In genomic region chr13:110915057-110915873, GRCh38 we compare ENCODE assay signal across 1 cellular context.
TF ChIP-seq lines count a peak whose summit lies in the region.

Gene ANKRD10 (minus strand): TSS chr13:110915069. CDS start chr13:110914934, 135 bp downstream.

TF ChIP-seq in HepG2, 621 proteins besides CTCF, POLR2A, EP300 and RAD21 (continued from another document and continues in another):
- TF ChIP-seq ZSCAN5A (CRISPR knock-in tag; IDR thresholded peaks at IDR 0.05; ENCODE audit: borderline replicate concordance) (no peak), NFKBIZ (CRISPR knock-in tag; IDR thresholded peaks at IDR 0.05) (no peak), GTF2F1 (IDR thresholded peaks at IDR 0.05; ENCODE audit: low read length) (no peak), ZNF546 (CRISPR knock-in tag; conservative IDR thresholded peaks at IDR 0.05) (no peak; the same call in 1 of the 2 replicates), NCOA1 (CRISPR knock-in tag; IDR thresholded peaks at IDR 0.05) (no peak), ZNF10 (CRISPR knock-in tag; IDR thresholded peaks at IDR 0.05; ENCODE audit: borderline replicate concordance, low read depth) (no peak), ZBTB4 (CRISPR knock-in tag; IDR thresholded peaks at IDR 0.05; ENCODE audit: borderline replicate concordance) (no peak), ZBTB34 (CRISPR knock-in tag; IDR thresholded peaks at IDR 0.05) (no peak), ONECUT2 (CRISPR knock-in tag; IDR thresholded peaks at IDR 0.05) (no peak), ETS1 (CRISPR knock-in tag; IDR thresholded peaks at IDR 0.05) (peak; percentile 23; the same call in 1 of the 2 replicates), ZNF614 (CRISPR knock-in tag; IDR thresholded peaks at IDR 0.05; ENCODE audit: borderline replicate concordance) (no peak), ETV6 (CRISPR knock-in tag; conservative IDR thresholded peaks at IDR 0.05) (no peak), IRX3 (CRISPR knock-in tag; IDR thresholded peaks at IDR 0.05; ENCODE audit: borderline replicate concordance, low read depth) (no peak), CREM (IDR thresholded peaks at IDR 0.05) (no peak), CREM (CRISPR knock-in tag; IDR thresholded peaks at IDR 0.05) (no peak), ZNF276 (CRISPR knock-in tag; IDR thresholded peaks at IDR 0.05; ENCODE audit: low read depth) (no peak), ZNF503 (CRISPR knock-in tag; IDR thresholded peaks at IDR 0.05) (peak; percentile 48; the same call in 1 of the 2 replicates), SMARCE1 (IDR thresholded peaks at IDR 0.05; ENCODE audit: borderline replicate concordance) (no peak), RARG (CRISPR knock-in tag; IDR thresholded peaks at IDR 0.05; ENCODE audit: low read depth) (no peak), JDP2 (CRISPR knock-in tag; IDR thresholded peaks at IDR 0.05; ENCODE audit: borderline replicate concordance) (no peak), ZNF124 (CRISPR knock-in tag; IDR thresholded peaks at IDR 0.05) (no peak), NCOA2 (CRISPR knock-in tag; IDR thresholded peaks at IDR 0.05) (no peak), ZNF800 (CRISPR knock-in tag; IDR thresholded peaks at IDR 0.05) (0 out of 2 replicates have a peak, but pooled peaks have one; percentile 45), ZNF784 (CRISPR knock-in tag; IDR thresholded peaks at IDR 0.05; ENCODE audit: borderline replicate concordance) (no peak), CAMTA2 (CRISPR knock-in tag; IDR thresholded peaks at IDR 0.05; ENCODE audit: borderline replicate concordance) (no peak), ZNF792 (CRISPR knock-in tag; IDR thresholded peaks at IDR 0.05) (no peak), ZMAT3 (CRISPR knock-in tag; conservative IDR thresholded peaks at IDR 0.05) (no peak), ZNF552 (CRISPR knock-in tag; IDR thresholded peaks at IDR 0.05; ENCODE audit: borderline replicate concordance) (peak; percentile 24; the same call in 1 of the 2 replicates), ZFP90 (CRISPR knock-in tag; IDR thresholded peaks at IDR 0.05; ENCODE audit: borderline replicate concordance) (no peak; the same call in 1 of the 2 replicates), ZBTB20 (CRISPR knock-in tag; IDR thresholded peaks at IDR 0.05; ENCODE audit: borderline replicate concordance, low read depth) (no peak), SAP130 (CRISPR knock-in tag; IDR thresholded peaks at IDR 0.05; ENCODE audit: low read depth) (peak; percentile 54), ZFP36L2 (CRISPR knock-in tag; IDR thresholded peaks at IDR 0.05) (no peak), CREB3 (CRISPR knock-in tag; IDR thresholded peaks at IDR 0.05) (no peak), ZNF12 (CRISPR knock-in tag; IDR thresholded peaks at IDR 0.05) (peak; percentile 21; the same call in 1 of the 2 replicates), FOSL1 (CRISPR knock-in tag; IDR thresholded peaks at IDR 0.05; ENCODE audit: borderline replicate concordance) (no peak), ZBTB44 (CRISPR knock-in tag; IDR thresholded peaks at IDR 0.05) (no peak), HNF4G (IDR thresholded peaks at IDR 0.05; ENCODE audit: borderline replicate concordance, low read depth, low read length) (no peak), HNF4G (CRISPR knock-in tag; IDR thresholded peaks at IDR 0.05; ENCODE audit: borderline replicate concordance, low read depth) (no peak), PHF20 (CRISPR knock-in tag; IDR thresholded peaks at IDR 0.05) (no peak; the same call in 1 of the 2 replicates), FOXO4 (CRISPR knock-in tag; conservative IDR thresholded peaks at IDR 0.05) (no peak), MXD3 (CRISPR knock-in tag; IDR thresholded peaks at IDR 0.05) (no peak), MAZ (IDR thresholded peaks at IDR 0.05; ENCODE audit: borderline replicate concordance, low read depth, low read length) (peak; percentile 83), MAZ (CRISPR knock-in tag; IDR thresholded peaks at IDR 0.05; ENCODE audit: low read depth) (peak; percentile 6)
